In the genomic region with DNA sequence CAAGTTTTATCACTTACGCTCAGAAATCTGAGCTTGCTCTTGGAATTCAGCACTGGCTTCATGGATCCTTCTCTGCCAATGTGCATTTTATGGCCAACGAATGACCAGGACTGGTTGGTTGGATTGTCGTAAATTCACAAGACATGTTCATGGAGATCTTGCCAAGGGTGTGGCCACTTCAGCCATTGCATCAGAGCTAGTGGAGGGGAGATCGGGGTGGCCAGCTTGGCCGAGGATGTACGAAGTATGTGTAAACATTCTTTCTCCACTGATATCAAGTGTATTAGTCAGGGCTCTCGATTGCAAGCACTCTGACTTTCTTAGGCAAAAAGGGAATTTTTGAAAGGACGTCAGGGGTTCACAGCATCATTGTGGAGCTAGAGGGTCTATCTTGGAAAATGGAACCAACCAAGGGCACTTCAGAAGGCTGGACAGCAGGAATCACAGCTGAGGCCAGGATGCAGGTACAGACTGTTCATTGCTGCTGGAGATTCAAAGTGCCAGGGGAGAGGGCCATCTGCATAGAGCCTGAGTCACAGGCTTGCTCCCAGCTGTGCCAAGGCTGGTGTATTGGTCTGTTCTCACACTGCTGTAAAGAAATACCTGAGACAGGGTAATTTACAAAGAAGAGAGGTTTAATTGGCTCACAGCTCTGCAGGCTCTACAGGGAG, we compare ENCODE assay signal across 15 cellular contexts. TPM values are rescaled to one million over a fixed set of nuclear protein-coding genes. Genes with fewer than 3 reads are reported as not detected.
DNase-seq lines count a peak whose midpoint lies in the region; ATAC-seq and TF ChIP-seq lines count a peak whose summit lies in the region.
"Had no signal": no experiment of that assay in that cellular context is flagged by ENCODE, and none has a peak within 500 bp of the region (broad histone marks: within the 10 kb centered on the region; RNA-seq: fewer than 3 reads in every experiment).

No MANE protein-coding gene starts in this region.

- H3K27me3 ChIP-seq in Peyer's patch (no peaks in the 10 kb centered on the region), heart left ventricle (peaks cover 0 to 7% (median 0%) of the 10 kb centered on the region in 9 donors), sigmoid colon (peaks cover 0 to 7% (median 0%) of the 10 kb centered on the region in 3 donors), H7 (ENCODE audit: control insufficient read depth, insufficient read depth, low read length) (no peaks in the 10 kb centered on the region), osteoblast (ENCODE audit: insufficient read depth, low read length) (peaks cover 7% of the 10 kb centered on the region)
- H3K27me3 ChIP-seq: dorsolateral prefrontal cortex had no signal

- H3K9me3 Mint-ChIP-seq in activated naive CD4-positive, alpha-beta T cell treated with anti-CD3 and anti-CD28 coated beads, Interleukin-2, amount 10 ng/mL, durations not matched to agents 7 days and 5 days: no peaks in the 10 kb centered on the region
- H3K9me3 Mint-ChIP-seq: activated T-cell treated with anti-CD3 and anti-CD28 coated beads, Interleukin-2, amount 50 U/mL, for 24 hours had no signal

- ATAC-seq in heart left ventricle (peak; percentile 38 to 83 (median 72)), HG03135 (IDR thresholded peaks at IDR 0.05; ENCODE audit: unreplicated experiment) (no peak)

- no peaks in the 10 kb centered on the region for H4K20me1 ChIP-seq in osteoblast (ENCODE audit: insufficient read depth, low read length)

- H2AFZ ChIP-seq in osteoblast (ENCODE audit: low read length): no peak overlapping the region

- H3K4me1 ChIP-seq in Peyer's patch (peaks cover 0 to 12% (median 0%) of the 10 kb centered on the region in 4 donors), heart left ventricle (peaks cover 0 to 7% (median 0%) of the 10 kb centered on the region in 12 donors), sigmoid colon (peaks cover 0 to 25% (median 8%) of the 10 kb centered on the region in 4 donors), osteoblast (ENCODE audit: insufficient read depth, low read length) (no peaks in the 10 kb centered on the region)

- DNase-seq in AG08396 (ENCODE audit: low spot score) (peak; percentile 75), Peyer's patch (peak in 1 of 3 donors; percentile 64), heart left ventricle (peak in 4 of 5 donors; percentile 28 to 77 (median 74)), sigmoid colon (peak; percentile 92), H7 (no peak), osteoblast (ENCODE audit: insufficient read length, low spot score, missing footprints) (no peak)
- no peak for DNase-seq in activated naive CD4-positive, alpha-beta T cell treated with anti-CD3 and anti-CD28 coated beads, Interleukin-2, amount 10 ng/mL, durations not matched to agents 7 days and 5 days
- DNase-seq: activated CD4-positive, CD25-positive, alpha-beta regulatory T cell treated with anti-CD3 and anti-CD28 coated beads, Interleukin-2, amount 50 U/mL, for 72 hours; activated T-cell treated with anti-CD3 and anti-CD28 coated beads, Interleukin-2, amount 50 U/mL, for 24 hours; AML-193; amniotic stem cell; DMS79; dorsolateral prefrontal cortex; H9 had no signal

- H3K27me3 Mint-ChIP-seq in activated naive CD4-positive, alpha-beta T cell treated with anti-CD3 and anti-CD28 coated beads, Interleukin-2, amount 10 ng/mL, durations not matched to agents 7 days and 5 days: peaks cover 37% of the 10 kb centered on the region

- CTCF ChIA-PET in activated naive CD4-positive, alpha-beta T cell treated with anti-CD3 and anti-CD28 coated beads, Interleukin-2, amount 10 ng/mL, durations not matched to agents 7 days and 5 days (lab: Charles Lee): interaction anchor here (0.8 kb wide), 1 partner anchor 11 kb away, joined by 3 read pairs; no protein-coding TSS in a partner anchor

- no peak overlapping the region for H3K4me3 ChIP-seq in Peyer's patch
- no peak overlapping the region for H3K4me3 ChIP-seq in heart left ventricle
- no peak overlapping the region for H3K4me3 ChIP-seq in sigmoid colon
- no peak overlapping the region for H3K4me3 ChIP-seq in H7 (ENCODE audit: insufficient read depth, low read depth, low read length)
- H3K4me3 ChIP-seq in osteoblast (ENCODE audit: insufficient read depth, low read length): no peak overlapping the region
- H3K4me3 ChIP-seq: dorsolateral prefrontal cortex had no signal

- TF ChIP-seq POLR2A in Peyer's patch (IDR thresholded peaks at IDR 0.05): no peak
- no peak for TF ChIP-seq POLR2A in heart left ventricle (IDR thresholded peaks at IDR 0.05)
- no peak for TF ChIP-seq POLR2A in sigmoid colon (IDR thresholded peaks at IDR 0.05)

- H3K4me2 ChIP-seq in osteoblast (ENCODE audit: insufficient read depth, low read length): no peak overlapping the region

- 64 to 72% (median 66%) methylated on average over 8 of the region's 8 CpGs for WGBS in heart left ventricle, 4 donors
- 30 to 56% methylated on average over 8 of the region's 8 CpGs for WGBS in sigmoid colon, 2 donors

- no peak overlapping the region for H3K4me3 Mint-ChIP-seq in activated naive CD4-positive, alpha-beta T cell treated with anti-CD3 and anti-CD28 coated beads, Interleukin-2, amount 10 ng/mL, durations not matched to agents 7 days and 5 days
- H3K4me3 Mint-ChIP-seq: activated T-cell treated with anti-CD3 and anti-CD28 coated beads, Interleukin-2, amount 50 U/mL, for 24 hours; H9 had no signal

- intact Hi-C loops in heart left ventricle (cut with DNase I): no loop called here
- intact Hi-C loops in sigmoid colon (cut with DNase I): no loop called here

- no peak overlapping the region for H3K27ac Mint-ChIP-seq in activated naive CD4-positive, alpha-beta T cell treated with anti-CD3 and anti-CD28 coated beads, Interleukin-2, amount 10 ng/mL, durations not matched to agents 7 days and 5 days
- H3K27ac Mint-ChIP-seq: activated T-cell treated with anti-CD3 and anti-CD28 coated beads, Interleukin-2, amount 50 U/mL, for 24 hours; H9 had no signal

- H3K36me3 ChIP-seq in Peyer's patch (no peaks in the 10 kb centered on the region), heart left ventricle (no peaks in the 10 kb centered on the region), sigmoid colon (no peaks in the 10 kb centered on the region), H7 (replicated peaks; ENCODE audit: control insufficient read depth, insufficient read depth, low read length) (no peaks in the 10 kb centered on the region), osteoblast (ENCODE audit: insufficient read depth, low read length) (no peaks in the 10 kb centered on the region)

- no peaks in the 10 kb centered on the region for H3K9me3 ChIP-seq in Peyer's patch
- peaks cover 0 to 7% (median 0%) of the 10 kb centered on the region in 12 donors for H3K9me3 ChIP-seq in heart left ventricle
- peaks cover 0 to 8% (median 0%) of the 10 kb centered on the region in 4 donors for H3K9me3 ChIP-seq in sigmoid colon
- no peaks in the 10 kb centered on the region for H3K9me3 ChIP-seq in osteoblast (ENCODE audit: low read depth, low read length)

- H3K79me2 ChIP-seq in osteoblast (ENCODE audit: insufficient read depth, low read length): no peaks in the 10 kb centered on the region

- no peak for TF ChIP-seq EP300 in sigmoid colon (IDR thresholded peaks at IDR 0.05)

- H3K36me3 Mint-ChIP-seq in activated naive CD4-positive, alpha-beta T cell treated with anti-CD3 and anti-CD28 coated beads, Interleukin-2, amount 10 ng/mL, durations not matched to agents 7 days and 5 days: no peaks in the 10 kb centered on the region

- TF ChIP-seq CTCF in Peyer's patch (IDR thresholded peaks at IDR 0.05) (no peak), heart left ventricle (IDR thresholded peaks at IDR 0.05) (no peak), sigmoid colon (IDR thresholded peaks at IDR 0.05) (no peak), osteoblast (IDR thresholded peaks at IDR 0.05; ENCODE audit: extremely low read depth, low read depth, low read length) (no peak)

- H3K4me1 Mint-ChIP-seq in activated naive CD4-positive, alpha-beta T cell treated with anti-CD3 and anti-CD28 coated beads, Interleukin-2, amount 10 ng/mL, durations not matched to agents 7 days and 5 days: no peaks in the 10 kb centered on the region

- H3K27ac ChIP-seq in Peyer's patch (peak overlapping the region in 3 of 4 donors; percentile 25 to 49 (median 35)), heart left ventricle (peak overlapping the region in 8 of 12 donors; percentile 12 to 70 (median 53)), sigmoid colon (peak overlapping the region in 3 of 4 donors; percentile 19 to 69 (median 37)), osteoblast (ENCODE audit: low read depth, low read length) (no peak overlapping the region)
- H3K27ac ChIP-seq: dorsolateral prefrontal cortex had no signal

RNA-seq across cellular contexts. Expression of a gene that starts 32.9 kb away (rescaled TPM):
- total RNA-seq in Peyer's patch (10 to 100 TPM in 3 of 4 donors, 1 to 10 TPM in 1; 7.0 to 42.9 (median 27.9) TPM), heart left ventricle (100 to 1,000 TPM in 2 of 9 donors, 10 to 100 TPM in 7; 36.3 to 109 (median 75.1) TPM), sigmoid colon (10 to 100 TPM in 3 of 4 donors, 1 to 10 TPM in 1; 7.2 to 22.5 (median 14.2) TPM), osteoblast (0.29 and 0.72 TPM in 2 replicates)
- polyA plus RNA-seq in heart left ventricle (10 to 100 TPM; 22.7 to 25.7 TPM), sigmoid colon (1 to 10 TPM in 2 of 3 donors, under 1 TPM in 1; 0.46 to 3.8 (median 3.0) TPM)
- total RNA-seq in H7 (2014; rRNA removed; shearing (Covaris generic)): 0.89 and 0.97 TPM in 2 replicates

RNA-seq across cellular contexts. Expression of a gene that starts 49.0 kb away (rescaled TPM):
- 100 to 1,000 TPM in 2 of 4 donors, 10 to 100 TPM in 2; 48.4 to 154 (median 114) TPM for total RNA-seq in Peyer's patch
- 100 to 1,000 TPM; 109 to 413 (median 303) TPM for total RNA-seq in heart left ventricle
- 100 to 1,000 TPM in 1 of 2 donors, 10 to 100 TPM in 1; 85.6 to 646 TPM for polyA plus RNA-seq in heart left ventricle
- 100 to 1,000 TPM; 160 to 186 (median 180) TPM for total RNA-seq in sigmoid colon
- 100 to 1,000 TPM; 258 to 509 (median 321) TPM for polyA plus RNA-seq in sigmoid colon
- 1,191 and 1,396 TPM in 2 replicates for total RNA-seq in H7 (2014; rRNA removed; shearing (Covaris generic))
- total RNA-seq in osteoblast: 355 and 436 TPM in 2 replicates

Comparison
In these comparisons a context has a peak if more than half of its experiments do, and no peak if none do; other contexts are left out.
1. DNase-seq: peak in AG08396 (single experiment), heart left ventricle (4 of 5) and sigmoid colon (single experiment); none in H7 (single experiment), osteoblast (single experiment) and activated naive CD4-positive, alpha-beta T cell treated with anti-CD3 and anti-CD28 coated beads, Interleukin-2, amount 10 ng/mL, durations not matched to agents 7 days and 5 days (single experiment).